Comparison of ENCODE assay signal across 1 cellular context in genomic region chr7:149205690-149206381, GRCh38.
TF ChIP-seq lines count a peak whose summit lies in the region.

No MANE protein-coding gene starts in this region.

TF ChIP-seq in WTC11, 78 proteins besides CTCF, POLR2A, EP300 and RAD21 (continued from another document):
- TF ChIP-seq ZNF512 (CRISPR knock-in tag; IDR thresholded peaks at IDR 0.05; ENCODE audit: borderline replicate concordance) (no peak), ZNF396 (CRISPR knock-in tag; IDR thresholded peaks at IDR 0.05; ENCODE audit: borderline replicate concordance) (no peak), TCF7 (CRISPR knock-in tag; IDR thresholded peaks at IDR 0.05; ENCODE audit: low read depth) (no peak), ZSCAN18 (CRISPR knock-in tag; IDR thresholded peaks at IDR 0.05) (no peak), GRHL2 (CRISPR knock-in tag; IDR thresholded peaks at IDR 0.05; ENCODE audit: insufficient replicate concordance, severe bottlenecking) (no peak), MLX (CRISPR knock-in tag; IDR thresholded peaks at IDR 0.05) (no peak), STAT6 (CRISPR knock-in tag; conservative IDR thresholded peaks at IDR 0.05; ENCODE audit: low read depth) (no peak), NFE2L1 (CRISPR knock-in tag; IDR thresholded peaks at IDR 0.05) (no peak), ZNF138 (CRISPR knock-in tag; conservative IDR thresholded peaks at IDR 0.05) (no peak), PRDM15 (CRISPR knock-in tag; IDR thresholded peaks at IDR 0.05) (no peak), ZNF416 (CRISPR knock-in tag; IDR thresholded peaks at IDR 0.05) (no peak), CREM (CRISPR knock-in tag; IDR thresholded peaks at IDR 0.05) (no peak), ETV6 (CRISPR knock-in tag; IDR thresholded peaks at IDR 0.05) (no peak), NR2C2 (CRISPR knock-in tag; IDR thresholded peaks at IDR 0.05) (no peak), ZNF423 (CRISPR knock-in tag; IDR thresholded peaks at IDR 0.05) (no peak), USF2 (CRISPR knock-in tag; IDR thresholded peaks at IDR 0.05) (no peak)
